ENCODE assay signal across 1 cellular context in genomic region chr2:1751768-1752725, GRCh38.
TF ChIP-seq lines count a peak whose summit lies in the region.

No MANE protein-coding gene starts in this region.

TF ChIP-seq in IMR-90, 13 proteins besides CTCF, POLR2A, EP300 and RAD21 (continued from another document):
- TF ChIP-seq RFX5 (IDR thresholded peaks at IDR 0.05; ENCODE audit: low read depth, low read length) (no peak), MAFK (IDR thresholded peaks at IDR 0.05; ENCODE audit: low read depth, low read length) (no peak), CEBPB (IDR thresholded peaks at IDR 0.05; ENCODE audit: low read depth, low read length) (no peak), SMC3 (IDR thresholded peaks at IDR 0.05; ENCODE audit: low read depth, low read length) (no peak), MAZ (IDR thresholded peaks at IDR 0.05; ENCODE audit: borderline replicate concordance, low read depth, low read length) (no peak), NFE2L2 (IDR thresholded peaks at IDR 0.05; ENCODE audit: low read depth, low read length) (no peak), BHLHE40 (IDR thresholded peaks at IDR 0.05; ENCODE audit: low read depth, low read length) (no peak), FOS (IDR thresholded peaks at IDR 0.05; ENCODE audit: low read depth, low read length) (no peak)
